Comparison of ENCODE assay signal across 8 cellular contexts in the genomic region with DNA sequence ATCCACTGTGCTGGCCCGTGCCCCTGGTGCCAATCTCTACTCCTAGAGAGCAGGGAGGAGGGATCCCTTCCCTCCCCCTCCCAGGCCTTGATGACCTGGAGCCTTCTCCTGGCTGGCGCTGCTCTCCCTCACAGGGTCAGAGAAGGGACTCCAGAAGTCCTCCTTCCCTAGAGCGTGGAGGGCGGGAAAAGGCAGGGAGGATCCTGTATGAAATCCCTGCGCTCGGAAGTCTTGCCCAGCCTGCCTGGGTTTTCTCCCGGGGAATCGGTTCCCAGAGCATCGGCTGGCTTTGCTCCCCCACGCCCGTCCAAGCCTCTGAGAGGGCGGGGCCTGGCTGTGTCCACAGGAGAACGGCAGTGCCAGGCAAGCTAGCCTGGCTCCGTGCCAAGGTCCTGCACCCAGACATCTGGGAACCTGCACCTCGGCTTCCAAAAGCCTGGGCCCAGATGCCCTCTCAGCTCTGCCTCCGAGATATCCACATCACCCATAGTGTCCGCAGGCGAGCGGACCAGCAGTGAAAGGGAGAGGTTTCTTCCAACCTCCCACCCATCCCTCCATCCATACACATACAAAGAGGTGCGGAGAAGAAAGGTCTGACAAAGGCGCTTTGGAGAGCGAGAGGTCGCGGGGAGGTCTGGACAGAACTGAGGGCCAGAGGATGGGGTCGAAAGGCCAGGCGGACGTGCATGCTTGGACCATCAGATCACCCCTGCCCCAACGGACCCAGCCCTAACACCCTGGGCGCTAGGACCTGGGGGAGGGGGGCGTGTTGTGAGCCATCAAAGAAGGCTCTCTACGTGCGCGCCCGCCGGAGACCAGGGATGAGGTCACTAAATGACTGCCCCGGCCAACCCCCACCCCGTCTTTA. TPM values are rescaled to one million over a fixed set of nuclear protein-coding genes. Genes with fewer than 3 reads are reported as not detected.
A peak's percentile ranks its signal among the peaks of the same experiment; 100 is the strongest.
DNase-seq lines count a peak whose midpoint lies in the region; ATAC-seq, FAIRE-seq and TF ChIP-seq lines count a peak whose summit lies in the region.

No MANE protein-coding gene starts in this region.

- H3K9me3 Mint-ChIP-seq in natural killer cell, result no peaks in the 10 kb centered on the region

- peaks cover 0 to 12% of the 10 kb centered on the region in 2 donors for H3K4me1 Mint-ChIP-seq in natural killer cell

- intact Hi-C loops in natural killer cell (cut with micrococcal nuclease), result no loop called here

- H3K36me3 Mint-ChIP-seq in natural killer cell, result no peaks in the 10 kb centered on the region

- H3K27ac Mint-ChIP-seq in natural killer cell, result peak overlapping the region in 1 of 2 donors; percentile 86

- peak; percentile 56 for DNase-seq in COR-L47 (lab: John Stamatoyannopoulos, UW)
- peak; percentile 64 for DNase-seq in NCI-H1694 (lab: John Stamatoyannopoulos, UW)
- peak; percentile 32 for DNase-seq in activated gamma-delta T cell treated with anti-CD3 and anti-CD28 coated beads, Interleukin-2, amount 50 U/mL, for 16 hours (ENCODE audit: low read depth)
- DNase-seq in foreskin fibroblast, result peak; percentile 49 to 77
- DNase-seq in natural killer cell, result peak; percentile 38
- peak; percentile 85 for DNase-seq in urothelium cell line (ENCODE audit: low spot score)
- no peak for DNase-seq in A172 (ENCODE audit: low spot score)

- peak; percentile 90 for FAIRE-seq in urothelium cell line (lab: Jason Lieb, UNC)

- peak overlapping the region; percentile 78 for H3K4me3 Mint-ChIP-seq in natural killer cell

- peak overlapping the region; percentile 62 to 70 for H3K4me3 ChIP-seq in foreskin fibroblast (ENCODE audit: low read depth in 1 of 2, low read length in 2 of 2)

- no peak for TF ChIP-seq CTCF in foreskin fibroblast (IDR thresholded peaks at IDR 0.05; ENCODE audit: low read depth, low read length)
- TF ChIP-seq CTCF in natural killer cell (IDR thresholded peaks at IDR 0.05), result no peak

- ATAC-seq in natural killer cell, result peak; percentile 40 to 72 (median 64)
- ATAC-seq in GM21367 (IDR thresholded peaks at IDR 0.05; ENCODE audit: unreplicated experiment), result no peak

- peaks cover 11 to 37% of the 10 kb centered on the region in 2 donors for H3K27me3 Mint-ChIP-seq in natural killer cell (ENCODE audit: low read depth in 2 of 2)

RNA-seq across cellular contexts. Expression of gene MPP2, which starts 1.1 kb away (rescaled TPM):
- 1 to 10 TPM in 1 of 3 donors, under 1 TPM in 2; 0.75 to 2.0 (median 0.85) TPM for total RNA-seq in natural killer cell
- 4.8 TPM in 2 replicates for total RNA-seq in A172 (2014; rRNA removed; shearing (Covaris generic))

RNA-seq across cellular contexts. Expression of gene PPY, which starts 36.1 kb away (rescaled TPM):
- total RNA-seq in natural killer cell, result not detected
- total RNA-seq in A172 (2014; rRNA removed; shearing (Covaris generic)), result not detected in 2 replicates

RNA-seq across cellular contexts. Expression of gene PYY, which starts 47.5 kb away (rescaled TPM):
- total RNA-seq in natural killer cell, result not detected
- total RNA-seq in A172 (2014; rRNA removed; shearing (Covaris generic)), result not detected in 2 replicates

RNA-seq across cellular contexts. Expression of gene CD300LG, which starts 59.2 kb away (rescaled TPM):
- not detected for total RNA-seq in natural killer cell
- total RNA-seq in A172 (2014; rRNA removed; shearing (Covaris generic)), result not detected in 2 replicates
